In genomic region chr15:65290228-65290627, GRCh38 we compare ENCODE assay signal across 11 cellular contexts. TPM values are rescaled to one million over a fixed set of nuclear protein-coding genes. Genes with fewer than 3 reads are reported as not detected.
"Had no signal": no experiment of that assay in that cellular context is flagged by ENCODE, and none has a peak within 500 bp of the region (broad histone marks: within the 10 kb centered on the region; RNA-seq: fewer than 3 reads in every experiment).

No MANE protein-coding gene starts in this region.

- H2AFZ ChIP-seq: GM23338 had no signal

- H3K9me3 Mint-ChIP-seq: GM23338, H9, HFFc6 had no signal

- H3K9me3 ChIP-seq: HAP-1 had no signal

- H3K4me2 ChIP-seq: GM23338 had no signal

- H3K27ac Mint-ChIP-seq: GM23338, H9, HFFc6 had no signal

- FAIRE-seq: H1, H54 had no signal

- H3K4me3 ChIP-seq: GM23338, HAP-1 had no signal

- ATAC-seq: GM23338, HCT116 had no signal

- DNase-seq: GOT3, H7, H9, HCEC 1CT, HFFc6 had no signal

- H3K4me3 Mint-ChIP-seq: GM23338, H9, HFFc6 had no signal

- H3K36me3 ChIP-seq: HAP-1 had no signal

RNA-seq across cellular contexts. Expression of gene RNU5A-1, which starts 5.6 kb away (rescaled TPM):
- total RNA-seq: GM23338, H1, H4, H7, H9, HFFc6 had no signal
- polyA plus RNA-seq: GM23338, H1 had no signal

RNA-seq across cellular contexts. Expression of gene RNU5B-1, which starts 14.2 kb away (rescaled TPM):
- total RNA-seq: GM23338, H1, H4, H7, H9 had no signal
- polyA plus RNA-seq: GM23338, H1 had no signal
